ENCODE assay signal across 9 cellular contexts in the genomic region with DNA sequence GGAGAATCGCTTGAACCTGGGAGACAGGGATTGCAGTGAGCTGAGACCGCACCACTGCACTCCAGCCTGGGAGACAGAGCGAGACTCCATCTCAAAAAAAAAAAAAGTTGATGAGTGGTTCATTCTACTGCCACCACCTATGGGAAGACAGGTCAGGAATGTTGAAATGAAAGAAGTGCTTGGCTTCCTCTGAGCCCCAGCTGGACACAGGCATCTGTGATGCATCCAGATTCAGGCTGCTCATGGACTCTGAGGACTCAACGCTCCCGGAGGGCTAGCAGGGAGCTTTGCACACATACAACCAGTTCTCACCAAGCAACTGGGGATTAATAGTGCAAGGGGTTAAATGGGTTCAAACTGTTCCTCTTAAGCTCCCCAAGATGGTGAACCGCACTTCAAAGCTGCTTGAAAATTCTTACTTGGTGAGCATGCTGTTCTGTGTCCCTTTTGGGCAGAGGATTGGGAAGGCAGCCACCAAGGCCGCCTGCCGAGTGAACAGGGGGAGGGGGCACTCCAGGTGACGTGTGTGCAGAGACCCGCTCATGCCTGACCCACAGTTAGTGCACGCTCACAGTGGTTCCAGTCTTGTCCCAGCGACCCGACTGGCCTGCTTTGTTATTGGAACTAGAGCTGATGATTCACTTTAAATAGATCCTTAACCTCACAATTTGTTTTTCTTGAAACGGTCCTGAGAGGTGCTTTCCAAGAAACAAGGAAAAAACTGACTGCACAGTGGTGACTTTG. TPM values are rescaled to one million over a fixed set of nuclear protein-coding genes. Genes with fewer than 3 reads are reported as not detected.
DNase-seq lines count a peak whose midpoint lies in the region; ATAC-seq, FAIRE-seq and TF ChIP-seq lines count a peak whose summit lies in the region.
"Not testable (repeated sequence)": the region's sequence is repeated elsewhere in the genome, so short reads cannot be mapped to it uniquely, and the experiment has no call there.
"Had no signal": no experiment of that assay in that cellular context is flagged by ENCODE, and none has a peak within 500 bp of the region (broad histone marks: within the 10 kb centered on the region; RNA-seq: fewer than 3 reads in every experiment).

No MANE protein-coding gene starts in this region.

- not testable (repeated sequence) for TF ChIP-seq CTCF in astrocyte of the cerebellum (IDR thresholded peaks at IDR 0.05; ENCODE audit: low read depth, low read length, missing control alignments); kidney (IDR thresholded peaks at IDR 0.05; ENCODE audit: borderline replicate concordance, extremely low read depth, insufficient read depth)

- H3K27ac ChIP-seq in kidney (ENCODE audit: low read depth in 2 of 2, low read length in 2 of 2), result not testable (repeated sequence)

- FAIRE-seq in kidney (lab: Jason Lieb, UNC), result not testable (repeated sequence)

- H3K4me3 Mint-ChIP-seq in stimulated activated naive B cell treated with anti-CD40 and anti-IgM and Interleukin-4, amounts not matched to agents 10 μg/mL and 1 μg/mL and 100 μg/mL, for 72 hours, result not testable (repeated sequence)

- not testable (repeated sequence) for H3K4me1 ChIP-seq in kidney (ENCODE audit: control insufficient read depth in 1 of 2, insufficient read depth in 1 of 2, low read depth in 1 of 2, low read length in 2 of 2)

- not testable (repeated sequence) for H3K4me3 ChIP-seq in astrocyte of the cerebellum (ENCODE audit: low read depth, low read length); kidney (ENCODE audit: low read length in 2 of 2)

- H3K36me3 ChIP-seq in kidney (ENCODE audit: control insufficient read depth in 1 of 2, insufficient read depth in 2 of 2, low read length in 2 of 2), result not testable (repeated sequence)

- intact Hi-C loops in kidney (cut with DNase I), result not testable (repeated sequence)

- H3K36me3 Mint-ChIP-seq in stimulated activated naive B cell treated with anti-CD40 and anti-IgM and Interleukin-4, amounts not matched to agents 10 μg/mL and 1 μg/mL and 100 μg/mL, for 72 hours, result not testable (repeated sequence)

- H3K9me3 ChIP-seq in kidney (ENCODE audit: control insufficient read depth in 1 of 2, low read length in 2 of 2), result not testable (repeated sequence)

- peak; percentile 40 for ATAC-seq in GM18502 (IDR thresholded peaks at IDR 0.05; ENCODE audit: poor library complexity, unreplicated experiment)
- ATAC-seq in esophagus mucosa, result peak; percentile 3
- peak; percentile 19 to 53 for ATAC-seq in stimulated activated naive B cell treated with anti-CD40 and anti-IgM and Interleukin-4, amounts not matched to agents 10 μg/mL and 1 μg/mL and 100 μg/mL, for 72 hours (replicated peaks)

- not testable (repeated sequence) for H3K9me3 Mint-ChIP-seq in stimulated activated naive B cell treated with anti-CD40 and anti-IgM and Interleukin-4, amounts not matched to agents 10 μg/mL and 1 μg/mL and 100 μg/mL, for 72 hours

- DNase-seq in NCI-H82 treated with DMSO at 0.1 percent for 48 hours (lab: John Stamatoyannopoulos, UW; ENCODE audit: unreplicated experiment) (peak; percentile 65), astrocyte of the cerebellum (ENCODE audit: low read depth) (peak; percentile 56), kidney (peak; percentile 97), myocyte (ENCODE audit: low read depth) (peak; percentile 35)
- DNase-seq in stimulated activated naive B cell treated with anti-CD40 and anti-IgM and Interleukin-4, amounts not matched to agents 10 μg/mL and 1 μg/mL and 100 μg/mL, for 72 hours, result not testable (repeated sequence)

- peaks cover 17 to 20% of the 10 kb centered on the region in 2 donors for H3K27me3 Mint-ChIP-seq in stimulated activated naive B cell treated with anti-CD40 and anti-IgM and Interleukin-4, amounts not matched to agents 10 μg/mL and 1 μg/mL and 100 μg/mL, for 72 hours

- not testable (repeated sequence) for H3K27ac Mint-ChIP-seq in stimulated activated naive B cell treated with anti-CD40 and anti-IgM and Interleukin-4, amounts not matched to agents 10 μg/mL and 1 μg/mL and 100 μg/mL, for 72 hours

- H3K9ac ChIP-seq in kidney (ENCODE audit: low read length in 2 of 2), result not testable (repeated sequence)

- in situ Hi-C loops in astrocyte of the cerebellum (cut with HindIII; ENCODE audit: low sequenced_read_pairs), result not testable (repeated sequence)

- H3K4me1 Mint-ChIP-seq in stimulated activated naive B cell treated with anti-CD40 and anti-IgM and Interleukin-4, amounts not matched to agents 10 μg/mL and 1 μg/mL and 100 μg/mL, for 72 hours, result not testable (repeated sequence)

RNA-seq across cellular contexts. Expression of a gene that starts 32.1 kb away (rescaled TPM):
- total RNA-seq in esophagus mucosa (6,387 TPM), kidney (8,605 TPM), myocyte (not detected in 2 replicates)
- 26.8 TPM for polyA plus RNA-seq in kidney (ENCODE audit: insufficient read depth, low read depth, low replicate concordance)
- 10.5 TPM for polyA plus RNA-seq in myocyte (2012)
- polyA plus RNA-seq: mammary epithelial cell, SK-N-SH had no signal

Comparison
In these comparisons a context has a peak if more than half of its experiments do, and no peak if none do; other contexts are left out.
1. RNA of a gene that starts 32.1 kb away (total RNA-seq): 8,605 TPM in kidney (single experiment) and 6,387 TPM in esophagus mucosa (single experiment); not detected in myocyte; every median in the first group is over 1,000 times any median in the second.
2. Peak in every context shown above with its lines, with median percentiles within 50 percentile points of each other: ATAC-seq.